In genomic region chr2:120693121-120693520, GRCh38 we compare ENCODE assay signal across 26 cellular contexts. TPM values are rescaled to one million over a fixed set of nuclear protein-coding genes. Genes with fewer than 3 reads are reported as not detected.
"Had no signal": no experiment of that assay in that cellular context is flagged by ENCODE, and none has a peak within 500 bp of the region (broad histone marks: within the 10 kb centered on the region; RNA-seq: fewer than 3 reads in every experiment).

No MANE protein-coding gene starts in this region.

- H3K4me3 Mint-ChIP-seq: activated naive CD4-positive, alpha-beta T cell treated with anti-CD3 and anti-CD28 coated beads, Interleukin-2, amount 50 U/mL, for 24 hours; dendritic cell treated with granulocyte-macrophage colony-stimulating factor and Interleukin-4, amounts not matched to agents 40 ng/mL and 50 ng/mL, for 4 days; effector memory CD8-positive, alpha-beta T cell; immature natural killer cell; mesothelial cell of epicardium; natural killer cell treated with Interleukin-12 subunit alpha and Interleukin-12 subunit beta and Interleukin-15 and Interleukin-18, amount 100 ng/mL, for 72 hours; stimulated activated memory B cell treated with anti-CD40 and anti-IgM and Interleukin-4, amounts not matched to agents 10 μg/mL and 1 μg/mL and 100 μg/mL, for 72 hours; T-cell; type B pancreatic cell had no signal

- H3K27ac Mint-ChIP-seq: activated naive CD4-positive, alpha-beta T cell treated with anti-CD3 and anti-CD28 coated beads, Interleukin-2, amount 50 U/mL, for 24 hours; dendritic cell treated with granulocyte-macrophage colony-stimulating factor and Interleukin-4, amounts not matched to agents 40 ng/mL and 50 ng/mL, for 4 days; effector memory CD8-positive, alpha-beta T cell; immature natural killer cell; mesothelial cell of epicardium; natural killer cell treated with Interleukin-12 subunit alpha and Interleukin-12 subunit beta and Interleukin-15 and Interleukin-18, amount 100 ng/mL, for 72 hours; stimulated activated memory B cell treated with anti-CD40 and anti-IgM and Interleukin-4, amounts not matched to agents 10 μg/mL and 1 μg/mL and 100 μg/mL, for 72 hours; T-cell; type B pancreatic cell had no signal

- H3K9me2 ChIP-seq: SK-N-SH had no signal

- H3K9me3 Mint-ChIP-seq: activated naive CD4-positive, alpha-beta T cell treated with anti-CD3 and anti-CD28 coated beads, Interleukin-2, amount 50 U/mL, for 24 hours; dendritic cell treated with granulocyte-macrophage colony-stimulating factor and Interleukin-4, amounts not matched to agents 40 ng/mL and 50 ng/mL, for 4 days; effector memory CD8-positive, alpha-beta T cell; mesothelial cell of epicardium; natural killer cell treated with Interleukin-12 subunit alpha and Interleukin-12 subunit beta and Interleukin-15 and Interleukin-18, amount 100 ng/mL, for 72 hours; T-cell; type B pancreatic cell had no signal

- H3K36me3 Mint-ChIP-seq: activated naive CD4-positive, alpha-beta T cell treated with anti-CD3 and anti-CD28 coated beads, Interleukin-2, amount 50 U/mL, for 24 hours; immature natural killer cell; mesothelial cell of epicardium; natural killer cell treated with Interleukin-12 subunit alpha and Interleukin-12 subunit beta and Interleukin-15 and Interleukin-18, amount 100 ng/mL, for 72 hours; stimulated activated memory B cell treated with anti-CD40 and anti-IgM and Interleukin-4, amounts not matched to agents 10 μg/mL and 1 μg/mL and 100 μg/mL, for 72 hours; T-cell; type B pancreatic cell had no signal

- H3K9me3 ChIP-seq: adrenal gland, gastroesophageal sphincter, heart left ventricle, neutrophil, SK-N-SH, testis had no signal

- H3K27me3 ChIP-seq: testis had no signal

- H3K27ac ChIP-seq: adrenal gland, cardiac muscle cell, epithelial cell of prostate, gastroesophageal sphincter, heart left ventricle, neutrophil, parathyroid adenoma, testis had no signal

- H3K9ac ChIP-seq: parathyroid adenoma, SK-N-SH had no signal

- DNase-seq: activated CD4-positive, alpha-beta T cell treated with anti-CD3 and anti-CD28 coated beads, Interleukin-2, amount 50 U/mL, for 1 hour; activated CD4-positive, CD25-positive, alpha-beta regulatory T cell; activated CD8-positive, alpha-beta memory T cell treated with anti-CD3 and anti-CD28 coated beads for 24 hours; activated CD8-positive, alpha-beta memory T cell treated with anti-CD3 and anti-CD28 coated beads, Interleukin-2, amount 50 U/mL, for 48 hours; activated effector memory CD4-positive, alpha-beta T cell treated with Interleukin-2 at 50 U/mL for 16 hours; activated T-cell treated with anti-CD3 and anti-CD28 coated beads, Interleukin-2, amount 50 U/mL, for 48 hours; adrenal gland; effector memory CD8-positive, alpha-beta T cell; heart left ventricle; immature natural killer cell; SK-N-SH; stimulated activated CD4-positive, alpha-beta T cell treated with anti-CD3 and anti-CD28 coated beads, Interleukin-4, amount 100 ng/mL, for 24 hours; T-cell; testis had no signal

- H3K4me1 ChIP-seq: adrenal gland, parathyroid adenoma, testis had no signal

- H3K36me3 ChIP-seq: adrenal gland, cardiac muscle cell, gastroesophageal sphincter, heart left ventricle, neutrophil had no signal

- H3K79me2 ChIP-seq: parathyroid adenoma had no signal

- H3K4me2 ChIP-seq: SK-N-SH had no signal

- H3K4me3 ChIP-seq: adrenal gland, cardiac muscle cell, gastroesophageal sphincter, heart left ventricle, testis had no signal

- H2AFZ ChIP-seq: parathyroid adenoma had no signal

- ATAC-seq: effector memory CD8-positive, alpha-beta T cell; gastroesophageal sphincter; heart left ventricle; natural killer cell treated with Interleukin-12 subunit alpha and Interleukin-12 subunit beta and Interleukin-15 and Interleukin-18, amount 100 ng/mL, for 72 hours; sciatic nerve; stimulated activated memory B cell treated with anti-CD40 and anti-IgM and Interleukin-4, amounts not matched to agents 10 μg/mL and 1 μg/mL and 100 μg/mL, for 72 hours; T-cell had no signal

RNA-seq across cellular contexts. Expression of gene GLI2, which starts 42.5 kb away (rescaled TPM):
- polyA plus RNA-seq: immature natural killer cell had no signal
